Comparison of ENCODE assay signal across 1 cellular context in the genomic region with DNA sequence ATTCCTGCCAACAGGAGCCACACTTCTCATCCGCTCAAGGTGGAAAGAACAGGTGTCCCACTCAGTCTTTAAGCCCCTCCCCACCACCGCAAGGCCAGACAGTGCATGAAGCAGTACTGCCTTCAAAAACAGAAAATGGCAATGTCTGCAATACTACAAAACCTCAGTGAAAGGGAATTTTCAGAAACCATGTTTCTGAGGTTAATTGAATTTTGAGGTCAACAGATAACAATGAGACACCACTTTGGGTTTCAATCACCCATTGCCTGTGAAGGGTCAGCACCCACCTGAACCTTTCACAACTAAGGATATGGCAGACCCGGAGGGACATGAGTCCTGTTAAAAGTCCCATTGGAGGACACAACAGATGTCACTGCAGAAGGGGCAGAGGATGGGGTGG.
TF ChIP-seq lines count a peak whose summit lies in the region.

No MANE protein-coding gene starts in this region.

TF ChIP-seq in IMR-90, 13 proteins besides CTCF, POLR2A, EP300 and RAD21 (continued from another document):
- TF ChIP-seq, protein P1, sequence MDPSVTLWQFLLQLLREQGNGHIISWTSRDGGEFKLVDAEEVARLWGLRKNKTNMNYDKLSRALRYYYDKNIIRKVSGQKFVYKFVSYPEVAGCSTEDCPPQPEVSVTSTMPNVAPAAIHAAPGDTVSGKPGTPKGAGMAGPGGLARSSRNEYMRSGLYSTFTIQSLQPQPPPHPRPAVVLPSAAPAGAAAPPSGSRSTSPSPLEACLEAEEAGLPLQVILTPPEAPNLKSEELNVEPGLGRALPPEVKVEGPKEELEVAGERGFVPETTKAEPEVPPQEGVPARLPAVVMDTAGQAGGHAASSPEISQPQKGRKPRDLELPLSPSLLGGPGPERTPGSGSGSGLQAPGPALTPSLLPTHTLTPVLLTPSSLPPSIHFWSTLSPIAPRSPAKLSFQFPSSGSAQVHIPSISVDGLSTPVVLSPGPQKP (IDR thresholded peaks at IDR 0.05; ENCODE audit: borderline replicate concordance, low read depth, low read length) = no peak
- TF ChIP-seq MAFK (IDR thresholded peaks at IDR 0.05; ENCODE audit: low read depth, low read length) (no peak), CEBPB (IDR thresholded peaks at IDR 0.05; ENCODE audit: low read depth, low read length) (no peak), NFE2L2 (IDR thresholded peaks at IDR 0.05; ENCODE audit: low read depth, low read length) (no peak)
TF ChIP-seq in IMR-90: peak in this region for 0.
